Comparison of ENCODE assay signal across 1 cellular context in genomic region chr14:34044666-34045306, GRCh38.
TF ChIP-seq lines count a peak whose summit lies in the region.

No MANE protein-coding gene starts in this region.

TF ChIP-seq in GM12878, 131 proteins besides CTCF, POLR2A, EP300 and RAD21 (continued from another document):
- TF ChIP-seq ELK1 (IDR thresholded peaks at IDR 0.05; ENCODE audit: low read depth, low read length), result no peak
- TF ChIP-seq CBX3 (IDR thresholded peaks at IDR 0.05; ENCODE audit: borderline replicate concordance, low read depth), result no peak
- no peak for TF ChIP-seq GABPA (IDR thresholded peaks at IDR 0.05; ENCODE audit: low read depth)
- TF ChIP-seq IRF4 (IDR thresholded peaks at IDR 0.05; ENCODE audit: low read depth, low read length), result no peak
- TF ChIP-seq RUNX3 (IDR thresholded peaks at IDR 0.05; ENCODE audit: low read length), result no peak
- no peak for TF ChIP-seq ZZZ3 (IDR thresholded peaks at IDR 0.05; ENCODE audit: control insufficient read depth, insufficient read length, low read depth)
- TF ChIP-seq TARDBP (IDR thresholded peaks at IDR 0.05; ENCODE audit: borderline replicate concordance), result no peak
- no peak for TF ChIP-seq IKZF1 (conservative IDR thresholded peaks at IDR 0.05)
- no peak for TF ChIP-seq IKZF2 (IDR thresholded peaks at IDR 0.05)
